In genomic region chr3:30623375-30623774, GRCh38 we compare ENCODE assay signal across 12 cellular contexts. TPM values are rescaled to one million over a fixed set of nuclear protein-coding genes. Genes with fewer than 3 reads are reported as not detected.
DNase-seq lines count a peak whose midpoint lies in the region; ATAC-seq and TF ChIP-seq lines count a peak whose summit lies in the region.
"Had no signal": no experiment of that assay in that cellular context is flagged by ENCODE, and none has a peak within 500 bp of the region (broad histone marks: within the 10 kb centered on the region; RNA-seq: fewer than 3 reads in every experiment).

No MANE protein-coding gene starts in this region.

- intact Hi-C loops in CD4-positive, alpha-beta T cell (cut with DNase I, micrococcal nuclease): no loop called here
- intact Hi-C loops in PC-3 (cut with micrococcal nuclease): no loop called here
- intact Hi-C loops in stomach (cut with DNase I; ENCODE audit: low total_unique reads): no loop called here

- in situ Hi-C loops in GM23248 (cut with MboI): no loop called here

- H3K27me3 Mint-ChIP-seq in CD4-positive, alpha-beta T cell: no peaks in the 10 kb centered on the region
- H3K27me3 Mint-ChIP-seq in naive thymus-derived CD8-positive, alpha-beta T cell: no peaks in the 10 kb centered on the region

- BruUV-seq in PC-3 (replicated peaks; lab: Mats Ljungman, UMichigan): no TSS peak

- no peak overlapping the region for H3K9ac ChIP-seq in GM23248
- no peak overlapping the region for H3K9ac ChIP-seq in PC-3 (ENCODE audit: low read length)

- no peak for TF ChIP-seq EP300 in stomach (IDR thresholded peaks at IDR 0.05)

- CTCF ChIA-PET in CD4-positive, alpha-beta T cell (lab: Charles Lee): interaction anchor here (0.6 kb wide), 1 partner anchor 48 kb away, joined by 3 read pairs; no protein-coding TSS in a partner anchor
- CTCF ChIA-PET in PC-3 (lab: Charles Lee): no interaction called here

- H3K4me1 Mint-ChIP-seq in CD4-positive, alpha-beta T cell (ENCODE audit: low read depth): peaks cover 98% of the 10 kb centered on the region
- H3K4me1 Mint-ChIP-seq in naive thymus-derived CD8-positive, alpha-beta T cell: peaks cover 41 to 99% (median 88%) of the 10 kb centered on the region in 4 donors

- H3K4me3 Mint-ChIP-seq in CD4-positive, alpha-beta T cell: peak overlapping the region; percentile 66
- peak overlapping the region; percentile 16 to 78 (median 72) for H3K4me3 Mint-ChIP-seq in naive thymus-derived CD8-positive, alpha-beta T cell

- H3K9me3 ChIP-seq in CD4-positive, alpha-beta T cell (ENCODE audit: control insufficient read depth, low read length): no peaks in the 10 kb centered on the region
- H3K9me3 ChIP-seq in GM23248 (ENCODE audit: low read depth): no peaks in the 10 kb centered on the region
- no peaks in the 10 kb centered on the region for H3K9me3 ChIP-seq in PC-3 (ENCODE audit: low read length)
- H3K9me3 ChIP-seq in stomach: no peaks in the 10 kb centered on the region

- DNase-seq in CD4-positive, alpha-beta T cell: no peak
- DNase-seq in GM23248: peak; percentile 37
- no peak for DNase-seq in activated naive CD4-positive, alpha-beta T cell treated with anti-CD3 and anti-CD28 coated beads, Interleukin-2, amount 50 U/mL, for 72 hours (ENCODE audit: low spot score in 2 of 2)
- no peak for DNase-seq in naive thymus-derived CD8-positive, alpha-beta T cell
- no peak for DNase-seq in DMS53 (lab: John Stamatoyannopoulos, UW)
- no peak for DNase-seq in PC-3
- DNase-seq in stomach: no peak
- DNase-seq: DMS153, erythroblast, Karpas-422, NCI-H2081 had no signal

- H3K36me3 ChIP-seq in GM23248 (ENCODE audit: low read depth) (peaks cover 38% of the 10 kb centered on the region), PC-3 (ENCODE audit: low read depth, low read length) (peaks cover 40% of the 10 kb centered on the region), stomach (peaks cover 7 to 23% (median 16%) of the 10 kb centered on the region in 4 donors)

- H3K79me2 ChIP-seq in GM23248 (ENCODE audit: insufficient read depth) (peaks cover 100% of the 10 kb centered on the region), PC-3 (ENCODE audit: low read length) (peaks cover 96% of the 10 kb centered on the region)

- H3K4me2 ChIP-seq in GM23248 (ENCODE audit: unreplicated experiment) (no peak overlapping the region), PC-3 (ENCODE audit: low read length) (no peak overlapping the region)

- no peaks in the 10 kb centered on the region for H3K27me3 ChIP-seq in CD4-positive, alpha-beta T cell (ENCODE audit: control insufficient read depth, insufficient read depth, low read length)
- H3K27me3 ChIP-seq in GM23248 (replicated peaks; ENCODE audit: insufficient read depth) (no peaks in the 10 kb centered on the region), PC-3 (ENCODE audit: low read length) (no peaks in the 10 kb centered on the region), stomach (no peaks in the 10 kb centered on the region)

- H3K4me1 ChIP-seq in GM23248 (ENCODE audit: insufficient read depth) (peaks cover 70% of the 10 kb centered on the region), PC-3 (ENCODE audit: insufficient read depth, low read length) (peaks cover 28% of the 10 kb centered on the region), stomach (peaks cover 45 to 99% (median 83%) of the 10 kb centered on the region in 4 donors)

- TF ChIP-seq CTCF in CD4-positive, alpha-beta T cell (IDR thresholded peaks at IDR 0.05): no peak
- TF ChIP-seq CTCF in PC-3 (conservative IDR thresholded peaks at IDR 0.05; ENCODE audit: low read depth, low read length) (no peak), stomach (IDR thresholded peaks at IDR 0.05) (no peak)

- POLR2A ChIA-PET in CD4-positive, alpha-beta T cell (lab: Charles Lee): interaction anchor here (0.8 to 2.2 kb wide), 13 partner anchors 8 to 303 kb away, joined by 3 to 13 read pairs (median 5); no protein-coding TSS in a partner anchor
- POLR2A ChIA-PET in naive thymus-derived CD8-positive, alpha-beta T cell (lab: Charles Lee): interaction anchor here (0.8 to 8.9 kb wide), 9 partner anchors 10 to 303 kb away, joined by 3 to 116 read pairs (median 5); no protein-coding TSS in a partner anchor
- POLR2A ChIA-PET in PC-3 (lab: Charles Lee; ENCODE audit: unreplicated experiment): no interaction called here

- ATAC-seq in CD4-positive, alpha-beta T cell (ENCODE audit: poor library complexity): no peak
- peak in 1 of 2 donors; percentile 46 for ATAC-seq in activated naive CD4-positive, alpha-beta T cell treated with anti-CD3 and anti-CD28 coated beads, Interleukin-2, amount 50 U/mL, for 72 hours
- no peak for ATAC-seq in naive thymus-derived CD8-positive, alpha-beta T cell
- ATAC-seq in GM18517 (IDR thresholded peaks at IDR 0.05; ENCODE audit: unreplicated experiment) (no peak), PC-3 (no peak)

- peak overlapping the region; percentile 38 for H3K27ac ChIP-seq in CD4-positive, alpha-beta T cell (ENCODE audit: low read depth, low read length)
- 0 out of 2 replicates have a peak overlapping the region, but pooled peaks have one; percentile 0 for H3K27ac ChIP-seq in GM23248
- no peak overlapping the region for H3K27ac ChIP-seq in PC-3 (ENCODE audit: low read length)
- H3K27ac ChIP-seq in stomach: peak overlapping the region in 2 of 5 donors; percentile 3 to 76

- peaks cover 50% of the 10 kb centered on the region for H3F3A ChIP-seq in GM23248 (ENCODE audit: insufficient read depth)
- H3F3A ChIP-seq in PC-3 (ENCODE audit: low read length, unreplicated experiment): no peaks in the 10 kb centered on the region

- no peaks in the 10 kb centered on the region for H3K9me2 ChIP-seq in GM23248 (ENCODE audit: insufficient read depth)
- no peaks in the 10 kb centered on the region for H3K9me2 ChIP-seq in PC-3 (replicated peaks; ENCODE audit: low read length)

- H3K4me3 ChIP-seq in GM23248 (no peak overlapping the region), PC-3 (ENCODE audit: low read length) (no peak overlapping the region), stomach (no peak overlapping the region)

- peak overlapping the region; percentile 96 for H3K27ac Mint-ChIP-seq in CD4-positive, alpha-beta T cell
- peak overlapping the region; percentile 100 for H3K27ac Mint-ChIP-seq in activated naive CD4-positive, alpha-beta T cell treated with anti-CD3 and anti-CD28 coated beads, Interleukin-2, amount 50 U/mL, for 72 hours
- peak overlapping the region; percentile 89 to 100 (median 94) for H3K27ac Mint-ChIP-seq in naive thymus-derived CD8-positive, alpha-beta T cell

- H4K20me1 ChIP-seq in GM23248 (ENCODE audit: insufficient read depth) (peaks cover 4% of the 10 kb centered on the region; the same call in 1 of the 2 replicates), PC-3 (ENCODE audit: low read length) (peaks cover 12% of the 10 kb centered on the region; the same call in 1 of the 2 replicates)

- 44 to 50% methylated on average over 5 of the region's 5 CpGs for WGBS in GM23248 (ENCODE audit: low coverage in 1 of 2, low lambda C conversion rate in 2 of 2, missing lambda C conversion rate in 2 of 2), 2 experiments
- WGBS in stomach, 5 donors: 67 to 85% (median 76%) methylated on average over 5 of the region's 5 CpGs

- H2AFZ ChIP-seq in GM23248: no peak overlapping the region
- no peak overlapping the region for H2AFZ ChIP-seq in PC-3 (ENCODE audit: low read length)

- TF ChIP-seq POLR2A in stomach (IDR thresholded peaks at IDR 0.05): no peak

- peaks cover 90% of the 10 kb centered on the region for H3K36me3 Mint-ChIP-seq in CD4-positive, alpha-beta T cell (ENCODE audit: low read depth)
- H3K36me3 Mint-ChIP-seq in activated naive CD4-positive, alpha-beta T cell treated with anti-CD3 and anti-CD28 coated beads, Interleukin-2, amount 50 U/mL, for 72 hours: peaks cover 34 to 74% of the 10 kb centered on the region in 2 donors
- peaks cover 23 to 80% (median 54%) of the 10 kb centered on the region in 3 donors for H3K36me3 Mint-ChIP-seq in naive thymus-derived CD8-positive, alpha-beta T cell

- H3K9me3 Mint-ChIP-seq in CD4-positive, alpha-beta T cell: no peaks in the 10 kb centered on the region
- peaks cover 3 to 7% of the 10 kb centered on the region in 2 donors for H3K9me3 Mint-ChIP-seq in activated naive CD4-positive, alpha-beta T cell treated with anti-CD3 and anti-CD28 coated beads, Interleukin-2, amount 50 U/mL, for 72 hours
- peaks cover 0 to 2% (median 0%) of the 10 kb centered on the region in 9 donors for H3K9me3 Mint-ChIP-seq in naive thymus-derived CD8-positive, alpha-beta T cell

RNA-seq across cellular contexts. Expression of gene TGFBR2, which starts 17.0 kb away (rescaled TPM):
- 100 to 1,000 TPM; 203 to 205 TPM for total RNA-seq in CD4-positive, alpha-beta T cell
- total RNA-seq in GM23248 (2014; rRNA removed; shearing (Covaris generic)): 179 and 188 TPM in 2 replicates
- polyA plus RNA-seq in GM23248 (2016; fragmentation: Nextera tagmentation; extraction: Ambion mirVana) (134 and 135 TPM in 2 replicates), stomach (10 to 100 TPM; 13.7 to 44.1 (median 27.4) TPM)
- 10 to 100 TPM; 45.0 to 74.1 TPM for total RNA-seq in activated naive CD4-positive, alpha-beta T cell treated with anti-CD3 and anti-CD28 coated beads, Interleukin-2, amount 50 U/mL, for 72 hours
- 100 to 1,000 TPM; 260 to 268 TPM for total RNA-seq in naive thymus-derived CD8-positive, alpha-beta T cell
- 100 to 1,000 TPM; 128 to 226 (median 131) TPM for polyA plus RNA-seq in naive thymus-derived CD8-positive, alpha-beta T cell
- total RNA-seq in PC-3 (2014; rRNA removed) (48.2 and 55.9 TPM in 2 replicates), stomach (100 to 1,000 TPM in 2 of 5 donors, 10 to 100 TPM in 3; 59.1 to 115 (median 89.3) TPM)
